In the genomic region with DNA sequence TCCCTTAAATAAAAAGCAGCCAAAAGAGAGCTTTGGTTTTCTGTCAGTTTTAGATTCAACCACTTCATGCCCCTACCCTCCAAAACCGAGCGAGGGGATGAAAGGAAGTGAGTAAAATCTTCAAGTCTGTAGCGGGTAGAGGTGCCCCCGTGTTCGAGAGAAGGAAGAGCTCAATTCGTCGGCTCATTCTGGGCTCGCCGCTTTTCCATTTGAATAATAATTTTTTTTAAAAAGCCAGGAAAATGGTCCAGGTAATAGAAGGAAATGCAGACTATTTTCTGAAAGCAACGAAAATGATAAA, we compare ENCODE assay signal across 8 cellular contexts.
DNase-seq lines count a peak whose midpoint lies in the region; ATAC-seq and TF ChIP-seq lines count a peak whose summit lies in the region.

No MANE protein-coding gene starts in this region.

- H3K36me3 ChIP-seq in SK-N-SH (replicated peaks in 1 of 2; ENCODE audit: control insufficient read depth in 1 of 2, insufficient read depth in 2 of 2, low read length in 1 of 2) (peaks cover 10 to 29% of the 10 kb centered on the region in 2 experiments), hepatocyte (replicated peaks; ENCODE audit: insufficient read depth, low read depth) (no peaks in the 10 kb centered on the region), adrenal gland (replicated peaks in 1 of 2) (no peaks in the 10 kb centered on the region)

- TF ChIP-seq RAD21 in SK-N-SH (IDR thresholded peaks at IDR 0.05; ENCODE audit: low read length): no peak

- peak overlapping the region; percentile 84 for H3K4me2 ChIP-seq in SK-N-SH
- peak overlapping the region; percentile 79 for H3K4me2 ChIP-seq in hepatocyte

- H3F3A ChIP-seq in SK-N-SH (replicated peaks; ENCODE audit: insufficient read depth): peaks cover 5% of the 10 kb centered on the region

- H3K4me1 ChIP-seq in SK-N-SH (ENCODE audit: control insufficient read depth in 1 of 2, insufficient read depth in 2 of 2, low read depth in 1 of 2, low read length in 1 of 2) (peaks cover 13 to 40% of the 10 kb centered on the region in 2 experiments; a peak in 3 of 4 replicates), hepatocyte (ENCODE audit: insufficient read depth) (peaks cover 12% of the 10 kb centered on the region), adrenal gland (replicated peaks in 1 of 2) (peaks cover 0 to 10% of the 10 kb centered on the region in 2 donors)

- peaks cover 0 to 6% of the 10 kb centered on the region in 2 donors for H3K4me1 Mint-ChIP-seq in stimulated activated naive B cell treated with anti-CD40 and anti-IgM and Interleukin-4, amounts not matched to agents 10 μg/mL and 1 μg/mL and 100 μg/mL, for 72 hours

- no peaks in the 10 kb centered on the region for H3K9me3 Mint-ChIP-seq in stimulated activated naive B cell treated with anti-CD40 and anti-IgM and Interleukin-4, amounts not matched to agents 10 μg/mL and 1 μg/mL and 100 μg/mL, for 72 hours

- H3K36me3 Mint-ChIP-seq in stimulated activated naive B cell treated with anti-CD40 and anti-IgM and Interleukin-4, amounts not matched to agents 10 μg/mL and 1 μg/mL and 100 μg/mL, for 72 hours: peaks cover 0 to 2% of the 10 kb centered on the region in 2 donors

- H3K27ac Mint-ChIP-seq in stimulated activated naive B cell treated with anti-CD40 and anti-IgM and Interleukin-4, amounts not matched to agents 10 μg/mL and 1 μg/mL and 100 μg/mL, for 72 hours: peak overlapping the region; percentile 77

- CTCF ChIA-PET in SK-N-SH (lab: Yijun Ruan, JAX): interaction anchor here (0.8 to 9.3 kb wide), 17 partner anchors 11 to 652 kb away, joined by 3 to 119 read pairs (median 4); no protein-coding TSS in a partner anchor

- TF ChIP-seq POLR2A in adrenal gland (IDR thresholded peaks at IDR 0.05): no peak
- TF ChIP-seq POLR2A in erythroblast (IDR thresholded peaks at IDR 0.05; ENCODE audit: low read length): no peak

- intact Hi-C loops in adrenal gland (cut with DNase I): loop anchor here in 1 of 2 donors (10.0 kb wide), 1 partner anchor 651 kb away; no protein-coding TSS in a partner anchor

- H3K4me3 ChIP-seq in SK-N-SH (ENCODE audit: low read depth in 2 of 2, low read length in 1 of 2) (peak overlapping the region; percentile 79 to 97), hepatocyte (peak overlapping the region; percentile 97), adrenal gland (peak overlapping the region in 2 of 4 donors; percentile 59 to 85)

- H3K79me2 ChIP-seq in SK-N-SH (ENCODE audit: insufficient read depth): peaks cover 62% of the 10 kb centered on the region
- peaks cover 58% of the 10 kb centered on the region for H3K79me2 ChIP-seq in hepatocyte

- H4K20me1 ChIP-seq in SK-N-SH (ENCODE audit: insufficient read depth) (peaks cover 42% of the 10 kb centered on the region), hepatocyte (ENCODE audit: insufficient read depth, poor library complexity, severe bottlenecking) (peaks cover 43% of the 10 kb centered on the region)

- H3K27me3 ChIP-seq in SK-N-SH (ENCODE audit: insufficient read depth) (no peaks in the 10 kb centered on the region), hepatocyte (no peaks in the 10 kb centered on the region), adrenal gland (no peaks in the 10 kb centered on the region)

- DNase-seq in NCI-H2227 (lab: John Stamatoyannopoulos, UW; ENCODE audit: unreplicated experiment): peak; percentile 15
- DNase-seq in NCI-H2227 treated with DMSO at 0.1 percent for 48 hours (lab: John Stamatoyannopoulos, UW): no peak
- peak; percentile 56 for DNase-seq in SK-N-SH
- DNase-seq in hepatocyte (ENCODE audit: low spot score): no peak
- no peak for DNase-seq in stimulated activated naive B cell treated with anti-CD40 and anti-IgM and Interleukin-4, amounts not matched to agents 10 μg/mL and 1 μg/mL and 100 μg/mL, for 72 hours
- no peak for DNase-seq in adrenal gland
- no peak for DNase-seq in erythroblast (lab: John Stamatoyannopoulos, UW)

- WGBS in SK-N-SH (ENCODE audit: low lambda C conversion rate): 2% methylated on average over 10 of the region's 10 CpGs
- WGBS in hepatocyte (ENCODE audit: low lambda C conversion rate, missing lambda C conversion rate): 1% methylated on average over 10 of the region's 10 CpGs
- WGBS in adrenal gland, 4 donors: 25 to 38% (median 32%) methylated on average over 10 of the region's 10 CpGs

- H3K9ac ChIP-seq in SK-N-SH: peak overlapping the region; percentile 92

- H3K4me3 Mint-ChIP-seq in stimulated activated naive B cell treated with anti-CD40 and anti-IgM and Interleukin-4, amounts not matched to agents 10 μg/mL and 1 μg/mL and 100 μg/mL, for 72 hours: peak overlapping the region; percentile 89 to 92

- H3K27ac ChIP-seq in SK-N-SH (ENCODE audit: low read depth in 2 of 2, low read length in 1 of 2) (peak overlapping the region; percentile 62 to 87), hepatocyte (peak overlapping the region; percentile 88), adrenal gland (no peak overlapping the region)

- no peaks in the 10 kb centered on the region for H3K9me2 ChIP-seq in SK-N-SH
- H3K9me2 ChIP-seq in hepatocyte (replicated peaks; ENCODE audit: insufficient read depth): no peaks in the 10 kb centered on the region

- POLR2A ChIA-PET in SK-N-SH (lab: Yijun Ruan, JAX): interaction anchor here (1.0 to 2.0 kb wide), 4 partner anchors 81 to 319 kb away, joined by 4 to 5 read pairs (median 4); no protein-coding TSS in a partner anchor

- peaks cover 10 to 20% of the 10 kb centered on the region in 2 donors for H3K27me3 Mint-ChIP-seq in stimulated activated naive B cell treated with anti-CD40 and anti-IgM and Interleukin-4, amounts not matched to agents 10 μg/mL and 1 μg/mL and 100 μg/mL, for 72 hours

- H2AFZ ChIP-seq in SK-N-SH (ENCODE audit: low read depth): peak overlapping the region; percentile 39
- H2AFZ ChIP-seq in hepatocyte: peak overlapping the region; percentile 86

- H3K9me3 ChIP-seq in SK-N-SH (no peaks in the 10 kb centered on the region), hepatocyte (ENCODE audit: low read depth) (no peaks in the 10 kb centered on the region), adrenal gland (replicated peaks in 1 of 3) (no peaks in the 10 kb centered on the region)

- no peak for TF ChIP-seq EP300 in SK-N-SH (IDR thresholded peaks at IDR 0.05; ENCODE audit: borderline replicate concordance in 1 of 2, low read depth in 1 of 2, low read length in 1 of 2)

- peak in 1 of 2 donors; percentile 35 for ATAC-seq in stimulated activated naive B cell treated with anti-CD40 and anti-IgM and Interleukin-4, amounts not matched to agents 10 μg/mL and 1 μg/mL and 100 μg/mL, for 72 hours (replicated peaks)
- no peak for ATAC-seq in HG02798 (IDR thresholded peaks at IDR 0.05; ENCODE audit: poor library complexity, unreplicated experiment)

- TF ChIP-seq CTCF in SK-N-SH (IDR thresholded peaks at IDR 0.05) (no peak), hepatocyte (IDR thresholded peaks at IDR 0.05; ENCODE audit: poor library complexity) (no peak), adrenal gland (IDR thresholded peaks at IDR 0.05) (no peak)

TF ChIP-seq in SK-N-SH, 30 proteins besides CTCF, POLR2A, EP300 and RAD21:
- TF ChIP-seq EZH2phosphoT487 (IDR thresholded peaks at IDR 0.05; ENCODE audit: borderline replicate concordance, low read depth): no peak
- no peak for TF ChIP-seq RXRA (IDR thresholded peaks at IDR 0.05; ENCODE audit: borderline replicate concordance, low read depth)
- no peak for TF ChIP-seq YY1 (IDR thresholded peaks at IDR 0.05; ENCODE audit: low read depth)
- no peak for TF ChIP-seq GABPA (IDR thresholded peaks at IDR 0.05; ENCODE audit: low read depth)
- TF ChIP-seq RFX5 (IDR thresholded peaks at IDR 0.05; ENCODE audit: low read length): no peak
TF ChIP-seq in SK-N-SH: peak in this region for 0.

Comparison
In these comparisons a context has a peak if more than half of its experiments do, and no peak if none do; other contexts are left out.
1. DNase-seq: peak in NCI-H2227 (single experiment) and SK-N-SH (single experiment); none in NCI-H2227 treated with DMSO at 0.1 percent for 48 hours (single experiment), hepatocyte (single experiment), stimulated activated naive B cell treated with anti-CD40 and anti-IgM and Interleukin-4, amounts not matched to agents 10 μg/mL and 1 μg/mL and 100 μg/mL, for 72 hours (single experiment), adrenal gland (0 of 7) and erythroblast (0 of 2).
2. H3K27ac ChIP-seq: peak in SK-N-SH (2 of 2) and hepatocyte (single experiment); none in adrenal gland (0 of 5).